ENCODE assay signal across 8 cellular contexts in genomic region chr18:51278045-51278649, GRCh38.
DNase-seq lines count a peak whose midpoint lies in the region; ATAC-seq and TF ChIP-seq lines count a peak whose summit lies in the region.

No MANE protein-coding gene starts in this region.

- H3K27ac Mint-ChIP-seq in T-helper 2 cell treated with Interferon-gamma antibody and Interleukin-4, amounts not matched to agents 5 μg/mL and 100 μg/mL, for 36 hours = no peak overlapping the region
- no peak overlapping the region for H3K27ac Mint-ChIP-seq in neural crest cell (ENCODE audit: unreplicated experiment)

- H3K4me1 Mint-ChIP-seq in T-helper 2 cell treated with Interferon-gamma antibody and Interleukin-4, amounts not matched to agents 5 μg/mL and 100 μg/mL, for 36 hours (ENCODE audit: low read depth) = no peaks in the 10 kb centered on the region
- H3K4me1 Mint-ChIP-seq in neural crest cell = peaks cover 4% of the 10 kb centered on the region

- ATAC-seq in GM19452 (IDR thresholded peaks at IDR 0.05; ENCODE audit: unreplicated experiment) (no peak), HG02759 (IDR thresholded peaks at IDR 0.05; ENCODE audit: unreplicated experiment) (no peak), GM19397 (IDR thresholded peaks at IDR 0.05; ENCODE audit: unreplicated experiment) (no peak)

- H3K36me3 Mint-ChIP-seq in T-helper 2 cell treated with Interferon-gamma antibody and Interleukin-4, amounts not matched to agents 5 μg/mL and 100 μg/mL, for 36 hours (ENCODE audit: low read depth) = no peaks in the 10 kb centered on the region
- no peaks in the 10 kb centered on the region for H3K36me3 Mint-ChIP-seq in neural crest cell (ENCODE audit: low read depth)

- H3K27me3 Mint-ChIP-seq in T-helper 2 cell treated with Interferon-gamma antibody and Interleukin-4, amounts not matched to agents 5 μg/mL and 100 μg/mL, for 36 hours (ENCODE audit: low read depth) = no peaks in the 10 kb centered on the region
- H3K27me3 Mint-ChIP-seq in neural crest cell (ENCODE audit: low read depth) = no peaks in the 10 kb centered on the region

- TF ChIP-seq CTCF in neural crest cell (conservative IDR thresholded peaks at IDR 0.05) = peak; percentile 65

- H3K9me3 Mint-ChIP-seq in T-helper 2 cell treated with Interferon-gamma antibody and Interleukin-4, amounts not matched to agents 5 μg/mL and 100 μg/mL, for 36 hours = no peaks in the 10 kb centered on the region
- peaks cover 3% of the 10 kb centered on the region for H3K9me3 Mint-ChIP-seq in neural crest cell

- H3K4me3 Mint-ChIP-seq in T-helper 2 cell treated with Interferon-gamma antibody and Interleukin-4, amounts not matched to agents 5 μg/mL and 100 μg/mL, for 36 hours = no peak overlapping the region
- no peak overlapping the region for H3K4me3 Mint-ChIP-seq in neural crest cell

- DNase-seq in ELR (ENCODE audit: low read depth) = peak; percentile 10
- DNase-seq in LoVo (ENCODE audit: low spot score) = peak; percentile 23
- DNase-seq in T-helper 2 cell treated with Interferon-gamma antibody and Interleukin-4, amounts not matched to agents 5 μg/mL and 100 μg/mL, for 36 hours (ENCODE audit: low spot score) = peak; percentile 23
- DNase-seq in dermis microvascular lymphatic vessel endothelial cell (ENCODE audit: low read depth in 2 of 2) = peak; percentile 7 to 33
- DNase-seq in neural crest cell (ENCODE audit: low read depth, low spot score) = peak; percentile 33
